ENCODE assay signal across 13 cellular contexts in the genomic region with DNA sequence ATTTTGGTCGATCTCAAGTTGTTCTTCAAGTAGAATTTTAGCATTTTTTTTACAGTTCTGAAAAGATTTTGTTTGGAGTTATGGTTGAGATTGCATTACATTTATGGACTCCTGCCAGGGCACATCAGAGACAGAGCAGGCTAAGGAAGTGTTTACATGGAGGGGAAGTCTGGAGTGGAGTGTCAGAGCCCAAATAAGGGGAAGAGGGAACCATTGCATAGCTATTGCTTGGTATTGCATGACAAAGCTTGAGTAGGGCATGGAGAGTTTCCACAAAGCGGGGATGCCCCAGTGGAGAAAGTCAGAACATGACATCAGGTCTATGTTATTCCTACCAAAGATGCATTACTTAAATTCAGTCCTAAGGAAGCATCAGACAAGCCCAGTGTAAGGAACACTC.
DNase-seq lines count a peak whose midpoint lies in the region; ATAC-seq and TF ChIP-seq lines count a peak whose summit lies in the region.
"Had no signal": no experiment of that assay in that cellular context is flagged by ENCODE, and none has a peak within 500 bp of the region (broad histone marks: within the 10 kb centered on the region; RNA-seq: fewer than 3 reads in every experiment).

No MANE protein-coding gene starts in this region.

- DNase-seq in AG10803 (ENCODE audit: low read depth), result peak; percentile 25
- DNase-seq in H4 (ENCODE audit: low spot score), result peak; percentile 46
- peak; percentile 9 to 39 for DNase-seq in SJCRH30
- DNase-seq in iPS-NIHi11 (ENCODE audit: low spot score), result peak; percentile 14
- no peak for DNase-seq in T-helper 2 cell
- no peak for DNase-seq in T-helper 9 cell
- DNase-seq in spleen, result no peak
- DNase-seq: activated CD4-positive, CD25-positive, alpha-beta regulatory T cell; activated T-cell treated with anti-CD3 and anti-CD28 coated beads, Interleukin-2, amount 50 U/mL, for 48 hours; BE2C had no signal

- TF ChIP-seq POLR2A in spleen (IDR thresholded peaks at IDR 0.05), result no peak

- no peaks in the 10 kb centered on the region for H3K9me3 ChIP-seq in SJCRH30 (replicated peaks)
- H3K9me3 ChIP-seq in spleen, result peaks cover 0 to 1% (median 0%) of the 10 kb centered on the region in 8 donors
- H3K9me3 ChIP-seq: BE2C, body of pancreas had no signal

- H3K27me3 ChIP-seq in SJCRH30 (no peaks in the 10 kb centered on the region), spleen (replicated peaks in 1 of 7) (no peaks in the 10 kb centered on the region)
- H3K27me3 ChIP-seq: BE2C, body of pancreas had no signal

- H3K4me3 ChIP-seq in AG10803 (ENCODE audit: low read length), result no peak overlapping the region
- H3K4me3 ChIP-seq in SJCRH30, result no peak overlapping the region
- no peak overlapping the region for H3K4me3 ChIP-seq in spleen
- H3K4me3 ChIP-seq: body of pancreas, skin epidermis had no signal

- ATAC-seq in GM19023 (IDR thresholded peaks at IDR 0.05; ENCODE audit: unreplicated experiment), result no peak
- ATAC-seq: body of pancreas had no signal

- H3K27ac ChIP-seq in SJCRH30, result no peak overlapping the region
- H3K27ac ChIP-seq in spleen, result no peak overlapping the region
- H3K27ac ChIP-seq: body of pancreas, skin epidermis had no signal

- intact Hi-C loops in spleen (cut with DNase I; ENCODE audit: low total_unique reads), result no loop called here

- H3K4me1 ChIP-seq in SJCRH30 (no peaks in the 10 kb centered on the region), spleen (no peaks in the 10 kb centered on the region)
- H3K4me1 ChIP-seq: BE2C, body of pancreas had no signal

- no peak for TF ChIP-seq CTCF in AG10803 (conservative IDR thresholded peaks at IDR 0.05; ENCODE audit: low read length)
- TF ChIP-seq CTCF in spleen (IDR thresholded peaks at IDR 0.05 in 8 of 11, conservative IDR thresholded peaks at IDR 0.05 in 3 of 11), result no peak

- WGBS in spleen, 5 donors, result 38 to 54% (median 49%) methylated on average over 2 of the region's 2 CpGs

- H3K36me3 ChIP-seq in SJCRH30 (no peaks in the 10 kb centered on the region), spleen (no peaks in the 10 kb centered on the region)
- H3K36me3 ChIP-seq: BE2C had no signal

Comparison
In these comparisons a context has a peak if more than half of its experiments do, and no peak if none do; other contexts are left out.
1. DNase-seq: peak in AG10803 (single experiment), H4 (single experiment), SJCRH30 (2 of 2) and iPS-NIHi11 (single experiment); none in T-helper 2 cell (0 of 5), T-helper 9 cell (single experiment) and spleen (single experiment).